In genomic region chr2:27073782-27074181, GRCh38 we compare ENCODE assay signal across 1 cellular context.
TF ChIP-seq lines count a peak whose summit lies in the region.

No MANE protein-coding gene starts in this region.

TF ChIP-seq in IMR-90, 13 proteins besides CTCF, POLR2A, EP300 and RAD21:
- TF ChIP-seq MAFK (IDR thresholded peaks at IDR 0.05; ENCODE audit: low read depth, low read length) (no peak), NFE2L2 (IDR thresholded peaks at IDR 0.05; ENCODE audit: low read depth, low read length) (no peak), BHLHE40 (IDR thresholded peaks at IDR 0.05; ENCODE audit: low read depth, low read length) (no peak), FOS (IDR thresholded peaks at IDR 0.05; ENCODE audit: low read depth, low read length) (no peak), SMC3 (IDR thresholded peaks at IDR 0.05; ENCODE audit: low read depth, low read length) (no peak), RFX5 (IDR thresholded peaks at IDR 0.05; ENCODE audit: low read depth, low read length) (no peak), CHD1 (IDR thresholded peaks at IDR 0.05; ENCODE audit: low read depth, low read length) (no peak)
- TF ChIP-seq, protein P1, sequence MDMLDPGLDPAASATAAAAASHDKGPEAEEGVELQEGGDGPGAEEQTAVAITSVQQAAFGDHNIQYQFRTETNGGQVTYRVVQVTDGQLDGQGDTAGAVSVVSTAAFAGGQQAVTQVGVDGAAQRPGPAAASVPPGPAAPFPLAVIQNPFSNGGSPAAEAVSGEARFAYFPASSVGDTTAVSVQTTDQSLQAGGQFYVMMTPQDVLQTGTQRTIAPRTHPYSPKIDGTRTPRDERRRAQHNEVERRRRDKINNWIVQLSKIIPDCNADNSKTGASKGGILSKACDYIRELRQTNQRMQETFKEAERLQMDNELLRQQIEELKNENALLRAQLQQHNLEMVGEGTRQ (IDR thresholded peaks at IDR 0.05; ENCODE audit: low read depth, low read length), result no peak
- TF ChIP-seq, protein P2, sequence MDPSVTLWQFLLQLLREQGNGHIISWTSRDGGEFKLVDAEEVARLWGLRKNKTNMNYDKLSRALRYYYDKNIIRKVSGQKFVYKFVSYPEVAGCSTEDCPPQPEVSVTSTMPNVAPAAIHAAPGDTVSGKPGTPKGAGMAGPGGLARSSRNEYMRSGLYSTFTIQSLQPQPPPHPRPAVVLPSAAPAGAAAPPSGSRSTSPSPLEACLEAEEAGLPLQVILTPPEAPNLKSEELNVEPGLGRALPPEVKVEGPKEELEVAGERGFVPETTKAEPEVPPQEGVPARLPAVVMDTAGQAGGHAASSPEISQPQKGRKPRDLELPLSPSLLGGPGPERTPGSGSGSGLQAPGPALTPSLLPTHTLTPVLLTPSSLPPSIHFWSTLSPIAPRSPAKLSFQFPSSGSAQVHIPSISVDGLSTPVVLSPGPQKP (IDR thresholded peaks at IDR 0.05; ENCODE audit: borderline replicate concordance, low read depth, low read length), result no peak
TF ChIP-seq in IMR-90: peak in this region for 0.
